In the genomic region with DNA sequence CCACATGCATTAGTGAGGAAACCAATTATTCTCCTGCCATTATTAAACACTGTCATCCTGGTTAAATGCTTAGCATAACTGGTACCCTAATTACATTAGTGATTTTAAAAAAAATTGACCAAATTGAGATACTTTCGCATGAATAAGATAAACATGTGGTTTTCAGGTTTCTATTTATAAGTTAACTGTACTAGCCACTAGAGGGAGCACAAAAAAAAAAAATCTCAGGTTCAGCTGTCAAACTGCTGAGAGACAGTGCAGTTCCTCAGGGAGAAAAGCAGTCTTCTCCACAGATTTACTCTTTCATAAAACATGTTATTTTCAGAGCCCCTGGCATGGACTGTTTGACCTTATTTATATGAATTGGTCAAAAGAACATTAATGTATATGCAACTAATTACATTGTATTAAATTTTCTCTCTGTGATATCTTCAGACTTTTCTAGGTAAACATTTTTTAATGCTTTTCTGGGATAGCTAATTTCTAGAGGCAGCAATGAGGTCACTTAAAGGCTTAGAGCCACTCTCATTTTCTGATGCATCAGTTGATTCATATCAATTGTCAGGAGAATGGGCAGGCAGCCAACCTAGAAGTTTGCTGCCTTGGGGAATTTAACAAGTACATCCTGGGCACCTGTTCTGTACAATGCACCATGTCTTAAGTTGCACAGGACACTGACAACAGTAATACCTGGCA, we compare ENCODE assay signal across 8 cellular contexts.
DNase-seq lines count a peak whose midpoint lies in the region; ATAC-seq and TF ChIP-seq lines count a peak whose summit lies in the region.

No MANE protein-coding gene starts in this region.

- 7 to 19% methylated on average over 1 of the region's 1 CpG for WGBS in GM23248 (ENCODE audit: low coverage in 1 of 2, low lambda C conversion rate in 2 of 2, missing lambda C conversion rate in 2 of 2), 2 experiments
- WGBS in lower leg skin, 2 donors: 8 to 9% methylated on average over 1 of the region's 1 CpG

- peak; percentile 79 for TF ChIP-seq CTCF in Loucy (conservative IDR thresholded peaks at IDR 0.05; ENCODE audit: low read length)
- no peak for TF ChIP-seq CTCF in lower leg skin (IDR thresholded peaks at IDR 0.05)

- no peaks in the 10 kb centered on the region for H3K9me3 ChIP-seq in GM23248 (ENCODE audit: low read depth)
- no peaks in the 10 kb centered on the region for H3K9me3 ChIP-seq in Loucy (ENCODE audit: insufficient read depth, low read depth, low read length)

- TF ChIP-seq POLR2A in lower leg skin (IDR thresholded peaks at IDR 0.05): no peak

- peaks cover 50% of the 10 kb centered on the region for H3K36me3 ChIP-seq in GM23248 (ENCODE audit: low read depth)
- peaks cover 4% of the 10 kb centered on the region; the same call in 1 of the 2 replicates for H3K36me3 ChIP-seq in Loucy (ENCODE audit: insufficient read depth, low read length)

- H3K27ac ChIP-seq in GM23248: no peak overlapping the region

- intact Hi-C loops in lower leg skin (cut with DNase I; ENCODE audit: low total_unique reads): loop anchor here (2.0 kb wide), 1 partner anchor 220 kb away; no protein-coding TSS in a partner anchor

- H3K4me2 ChIP-seq in GM23248 (ENCODE audit: unreplicated experiment) (no peak overlapping the region), Loucy (ENCODE audit: low read depth, low read length, poor library complexity, severe bottlenecking) (no peak overlapping the region)

- in situ Hi-C loops in GM23248 (cut with MboI): no loop called here

- H2AFZ ChIP-seq in GM23248 (no peak overlapping the region), Loucy (ENCODE audit: low read length) (no peak overlapping the region)

- no peak for ATAC-seq in GM18909 (IDR thresholded peaks at IDR 0.05; ENCODE audit: poor library complexity, unreplicated experiment)

- H3K27me3 ChIP-seq in GM23248 (replicated peaks; ENCODE audit: insufficient read depth) (no peaks in the 10 kb centered on the region), Loucy (ENCODE audit: insufficient read depth, low read length, poor library complexity, severe bottlenecking) (no peaks in the 10 kb centered on the region)

- H3K9ac ChIP-seq in GM23248: no peak overlapping the region
- H3K9ac ChIP-seq in Loucy (ENCODE audit: low read depth, low read length, poor library complexity, severe bottlenecking): no peak overlapping the region

- H3F3A ChIP-seq in GM23248 (ENCODE audit: insufficient read depth) (peaks cover 12% of the 10 kb centered on the region), Loucy (ENCODE audit: low read depth) (no peaks in the 10 kb centered on the region)

- H3K9me2 ChIP-seq in GM23248 (ENCODE audit: insufficient read depth) (no peaks in the 10 kb centered on the region), Loucy (replicated peaks; ENCODE audit: low read depth, low read length) (no peaks in the 10 kb centered on the region)

- DNase-seq in GM04504 (ENCODE audit: low read depth) (peak; percentile 20), GM23248 (peak; percentile 67), SW 1271 (lab: John Stamatoyannopoulos, UW) (peak; percentile 4 to 47), foreskin melanocyte (peak; percentile 20), putamen (ENCODE audit: low spot score) (peak; percentile 60), lower leg skin (ENCODE audit: low spot score in 2 of 2) (no peak)

- H3K4me3 ChIP-seq in GM23248 (no peak overlapping the region), Loucy (ENCODE audit: low read length, poor library complexity, severe bottlenecking) (no peak overlapping the region), lower leg skin (ENCODE audit: low read depth, poor library complexity, severe bottlenecking) (no peak overlapping the region)

- H4K20me1 ChIP-seq in GM23248 (ENCODE audit: insufficient read depth) (no peaks in the 10 kb centered on the region), Loucy (ENCODE audit: insufficient read depth, low read length, poor library complexity, severe bottlenecking) (no peaks in the 10 kb centered on the region)

- H3K4me1 ChIP-seq in GM23248 (ENCODE audit: insufficient read depth) (no peaks in the 10 kb centered on the region), Loucy (ENCODE audit: insufficient read depth, low read length, poor library complexity, severe bottlenecking) (no peaks in the 10 kb centered on the region)

- H3K79me2 ChIP-seq in GM23248 (ENCODE audit: insufficient read depth) (no peaks in the 10 kb centered on the region), Loucy (ENCODE audit: insufficient read depth, low read length) (no peaks in the 10 kb centered on the region)

Comparison
In these comparisons a context has a peak if more than half of its experiments do, and no peak if none do; other contexts are left out.
1. DNase-seq: peak in GM04504 (single experiment), GM23248 (single experiment), SW 1271 (2 of 2), foreskin melanocyte (single experiment) and putamen (single experiment); none in lower leg skin (0 of 2).